ENCODE assay signal across 2 cellular contexts in the genomic region with DNA sequence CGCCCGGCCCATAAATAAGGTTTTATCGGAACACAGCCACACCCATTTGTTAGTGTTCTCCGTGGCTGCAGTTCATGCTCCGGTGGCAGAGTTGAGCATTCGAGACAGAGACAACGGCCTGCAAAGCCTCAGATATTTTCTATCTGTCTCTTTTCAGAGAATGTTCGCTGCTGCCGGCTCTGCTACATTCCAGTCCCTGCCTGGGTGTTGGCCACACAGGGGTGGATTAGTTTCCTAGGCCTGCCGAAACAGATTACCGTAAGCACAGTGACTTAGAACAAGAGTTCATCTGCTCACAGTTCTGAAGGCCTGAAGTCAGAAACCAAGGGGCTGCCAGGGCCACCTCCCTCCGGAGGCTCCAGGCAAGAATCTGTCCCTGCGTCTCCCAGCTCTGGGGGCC.
TF ChIP-seq lines count a peak whose summit lies in the region.

No MANE protein-coding gene starts in this region.

TF ChIP-seq in HEK293, 187 proteins besides CTCF, POLR2A, EP300 and RAD21:
- TF ChIP-seq ZNF600 (tag by site-specific recombination; IDR thresholded peaks at IDR 0.05) = peak; percentile 42; the same call in 1 of the 2 replicates
- no peak for TF ChIP-seq ZNF292 (tag by site-specific recombination; IDR thresholded peaks at IDR 0.05; ENCODE audit: borderline replicate concordance, low read depth)

TF ChIP-seq in K562, 482 proteins besides CTCF, POLR2A, EP300 and RAD21:
- TF ChIP-seq TCFL5 (CRISPR knock-in tag; conservative IDR thresholded peaks at IDR 0.05) (no peak), CBFA2T3 (IDR thresholded peaks at IDR 0.05) (peak; percentile 80), TCF3 (CRISPR knock-in tag; IDR thresholded peaks at IDR 0.05) (peak; percentile 70), TAL1 (IDR thresholded peaks at IDR 0.05) (peak; percentile 70; the same call in 1 of the 2 replicates), NCOR1 (IDR thresholded peaks at IDR 0.05) (peak; percentile 56; the same call in 1 of the 2 replicates), CBX3 (IDR thresholded peaks at IDR 0.05; ENCODE audit: borderline replicate concordance in 1 of 2, low read length in 2 of 2) (no peak), CBFA2T2 (conservative IDR thresholded peaks at IDR 0.05) (peak; percentile 69), EHMT2 (IDR thresholded peaks at IDR 0.05) (no peak), TEAD4 (IDR thresholded peaks at IDR 0.05; ENCODE audit: low read length) (peak; percentile 32; the same call in 1 of the 2 replicates), TEAD4 (CRISPR knock-in tag; IDR thresholded peaks at IDR 0.05; ENCODE audit: borderline replicate concordance) (no peak), XRCC4 (IDR thresholded peaks at IDR 0.05; ENCODE audit: extremely low read depth, insufficient read depth, insufficient read length) (no peak), NRF1 (conservative IDR thresholded peaks at IDR 0.05 in 1 of 2, IDR thresholded peaks at IDR 0.05 in 1 of 2) (peak in 1 of 2 experiments; percentile 30; a peak in 1 of 4 replicates), ARID1B (IDR thresholded peaks at IDR 0.05) (peak; percentile 62)
- TF ChIP-seq, protein P1, sequence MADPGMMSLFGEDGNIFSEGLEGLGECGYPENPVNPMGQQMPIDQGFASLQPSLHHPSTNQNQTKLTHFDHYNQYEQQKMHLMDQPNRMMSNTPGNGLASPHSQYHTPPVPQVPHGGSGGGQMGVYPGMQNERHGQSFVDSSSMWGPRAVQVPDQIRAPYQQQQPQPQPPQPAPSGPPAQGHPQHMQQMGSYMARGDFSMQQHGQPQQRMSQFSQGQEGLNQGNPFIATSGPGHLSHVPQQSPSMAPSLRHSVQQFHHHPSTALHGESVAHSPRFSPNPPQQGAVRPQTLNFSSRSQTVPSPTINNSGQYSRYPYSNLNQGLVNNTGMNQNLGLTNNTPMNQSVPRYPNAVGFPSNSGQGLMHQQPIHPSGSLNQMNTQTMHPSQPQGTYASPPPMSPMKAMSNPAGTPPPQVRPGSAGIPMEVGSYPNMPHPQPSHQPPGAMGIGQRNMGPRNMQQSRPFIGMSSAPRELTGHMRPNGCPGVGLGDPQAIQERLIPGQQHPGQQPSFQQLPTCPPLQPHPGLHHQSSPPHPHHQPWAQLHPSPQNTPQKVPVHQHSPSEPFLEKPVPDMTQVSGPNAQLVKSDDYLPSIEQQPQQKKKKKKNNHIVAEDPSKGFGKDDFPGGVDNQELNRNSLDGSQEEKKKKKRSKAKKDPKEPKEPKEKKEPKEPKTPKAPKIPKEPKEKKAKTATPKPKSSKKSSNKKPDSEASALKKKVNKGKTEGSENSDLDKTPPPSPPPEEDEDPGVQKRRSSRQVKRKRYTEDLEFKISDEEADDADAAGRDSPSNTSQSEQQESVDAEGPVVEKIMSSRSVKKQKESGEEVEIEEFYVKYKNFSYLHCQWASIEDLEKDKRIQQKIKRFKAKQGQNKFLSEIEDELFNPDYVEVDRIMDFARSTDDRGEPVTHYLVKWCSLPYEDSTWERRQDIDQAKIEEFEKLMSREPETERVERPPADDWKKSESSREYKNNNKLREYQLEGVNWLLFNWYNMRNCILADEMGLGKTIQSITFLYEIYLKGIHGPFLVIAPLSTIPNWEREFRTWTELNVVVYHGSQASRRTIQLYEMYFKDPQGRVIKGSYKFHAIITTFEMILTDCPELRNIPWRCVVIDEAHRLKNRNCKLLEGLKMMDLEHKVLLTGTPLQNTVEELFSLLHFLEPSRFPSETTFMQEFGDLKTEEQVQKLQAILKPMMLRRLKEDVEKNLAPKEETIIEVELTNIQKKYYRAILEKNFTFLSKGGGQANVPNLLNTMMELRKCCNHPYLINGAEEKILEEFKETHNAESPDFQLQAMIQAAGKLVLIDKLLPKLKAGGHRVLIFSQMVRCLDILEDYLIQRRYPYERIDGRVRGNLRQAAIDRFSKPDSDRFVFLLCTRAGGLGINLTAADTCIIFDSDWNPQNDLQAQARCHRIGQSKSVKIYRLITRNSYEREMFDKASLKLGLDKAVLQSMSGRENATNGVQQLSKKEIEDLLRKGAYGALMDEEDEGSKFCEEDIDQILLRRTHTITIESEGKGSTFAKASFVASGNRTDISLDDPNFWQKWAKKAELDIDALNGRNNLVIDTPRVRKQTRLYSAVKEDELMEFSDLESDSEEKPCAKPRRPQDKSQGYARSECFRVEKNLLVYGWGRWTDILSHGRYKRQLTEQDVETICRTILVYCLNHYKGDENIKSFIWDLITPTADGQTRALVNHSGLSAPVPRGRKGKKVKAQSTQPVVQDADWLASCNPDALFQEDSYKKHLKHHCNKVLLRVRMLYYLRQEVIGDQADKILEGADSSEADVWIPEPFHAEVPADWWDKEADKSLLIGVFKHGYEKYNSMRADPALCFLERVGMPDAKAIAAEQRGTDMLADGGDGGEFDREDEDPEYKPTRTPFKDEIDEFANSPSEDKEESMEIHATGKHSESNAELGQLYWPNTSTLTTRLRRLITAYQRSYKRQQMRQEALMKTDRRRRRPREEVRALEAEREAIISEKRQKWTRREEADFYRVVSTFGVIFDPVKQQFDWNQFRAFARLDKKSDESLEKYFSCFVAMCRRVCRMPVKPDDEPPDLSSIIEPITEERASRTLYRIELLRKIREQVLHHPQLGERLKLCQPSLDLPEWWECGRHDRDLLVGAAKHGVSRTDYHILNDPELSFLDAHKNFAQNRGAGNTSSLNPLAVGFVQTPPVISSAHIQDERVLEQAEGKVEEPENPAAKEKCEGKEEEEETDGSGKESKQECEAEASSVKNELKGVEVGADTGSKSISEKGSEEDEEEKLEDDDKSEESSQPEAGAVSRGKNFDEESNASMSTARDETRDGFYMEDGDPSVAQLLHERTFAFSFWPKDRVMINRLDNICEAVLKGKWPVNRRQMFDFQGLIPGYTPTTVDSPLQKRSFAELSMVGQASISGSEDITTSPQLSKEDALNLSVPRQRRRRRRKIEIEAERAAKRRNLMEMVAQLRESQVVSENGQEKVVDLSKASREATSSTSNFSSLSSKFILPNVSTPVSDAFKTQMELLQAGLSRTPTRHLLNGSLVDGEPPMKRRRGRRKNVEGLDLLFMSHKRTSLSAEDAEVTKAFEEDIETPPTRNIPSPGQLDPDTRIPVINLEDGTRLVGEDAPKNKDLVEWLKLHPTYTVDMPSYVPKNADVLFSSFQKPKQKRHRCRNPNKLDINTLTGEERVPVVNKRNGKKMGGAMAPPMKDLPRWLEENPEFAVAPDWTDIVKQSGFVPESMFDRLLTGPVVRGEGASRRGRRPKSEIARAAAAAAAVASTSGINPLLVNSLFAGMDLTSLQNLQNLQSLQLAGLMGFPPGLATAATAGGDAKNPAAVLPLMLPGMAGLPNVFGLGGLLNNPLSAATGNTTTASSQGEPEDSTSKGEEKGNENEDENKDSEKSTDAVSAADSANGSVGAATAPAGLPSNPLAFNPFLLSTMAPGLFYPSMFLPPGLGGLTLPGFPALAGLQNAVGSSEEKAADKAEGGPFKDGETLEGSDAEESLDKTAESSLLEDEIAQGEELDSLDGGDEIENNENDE (IDR thresholded peaks at IDR 0.05; ENCODE audit: low read depth, low read length) = peak; percentile 21
- TF ChIP-seq, protein P2, sequence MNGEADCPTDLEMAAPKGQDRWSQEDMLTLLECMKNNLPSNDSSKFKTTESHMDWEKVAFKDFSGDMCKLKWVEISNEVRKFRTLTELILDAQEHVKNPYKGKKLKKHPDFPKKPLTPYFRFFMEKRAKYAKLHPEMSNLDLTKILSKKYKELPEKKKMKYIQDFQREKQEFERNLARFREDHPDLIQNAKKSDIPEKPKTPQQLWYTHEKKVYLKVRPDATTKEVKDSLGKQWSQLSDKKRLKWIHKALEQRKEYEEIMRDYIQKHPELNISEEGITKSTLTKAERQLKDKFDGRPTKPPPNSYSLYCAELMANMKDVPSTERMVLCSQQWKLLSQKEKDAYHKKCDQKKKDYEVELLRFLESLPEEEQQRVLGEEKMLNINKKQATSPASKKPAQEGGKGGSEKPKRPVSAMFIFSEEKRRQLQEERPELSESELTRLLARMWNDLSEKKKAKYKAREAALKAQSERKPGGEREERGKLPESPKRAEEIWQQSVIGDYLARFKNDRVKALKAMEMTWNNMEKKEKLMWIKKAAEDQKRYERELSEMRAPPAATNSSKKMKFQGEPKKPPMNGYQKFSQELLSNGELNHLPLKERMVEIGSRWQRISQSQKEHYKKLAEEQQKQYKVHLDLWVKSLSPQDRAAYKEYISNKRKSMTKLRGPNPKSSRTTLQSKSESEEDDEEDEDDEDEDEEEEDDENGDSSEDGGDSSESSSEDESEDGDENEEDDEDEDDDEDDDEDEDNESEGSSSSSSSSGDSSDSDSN (IDR thresholded peaks at IDR 0.05; ENCODE audit: borderline replicate concordance in 1 of 2, low read depth in 2 of 2, low read length in 2 of 2) = 0 out of 4 replicates have a peak, but pooled peaks of 1 of the 2 experiments have one; percentile 44
